ENCODE assay signal across 1 cellular context in genomic region chrX:106670631-106671030, GRCh38.
TF ChIP-seq lines count a peak whose summit lies in the region.

No MANE protein-coding gene starts in this region.

TF ChIP-seq in IMR-90, 13 proteins besides CTCF, POLR2A, EP300 and RAD21:
- TF ChIP-seq NFE2L2 (IDR thresholded peaks at IDR 0.05; ENCODE audit: low read depth, low read length) = no peak
- no peak for TF ChIP-seq SMC3 (IDR thresholded peaks at IDR 0.05; ENCODE audit: low read depth, low read length)
- no peak for TF ChIP-seq RFX5 (IDR thresholded peaks at IDR 0.05; ENCODE audit: low read depth, low read length)
